10 cellular contexts compared by ENCODE assay signal in the genomic region with DNA sequence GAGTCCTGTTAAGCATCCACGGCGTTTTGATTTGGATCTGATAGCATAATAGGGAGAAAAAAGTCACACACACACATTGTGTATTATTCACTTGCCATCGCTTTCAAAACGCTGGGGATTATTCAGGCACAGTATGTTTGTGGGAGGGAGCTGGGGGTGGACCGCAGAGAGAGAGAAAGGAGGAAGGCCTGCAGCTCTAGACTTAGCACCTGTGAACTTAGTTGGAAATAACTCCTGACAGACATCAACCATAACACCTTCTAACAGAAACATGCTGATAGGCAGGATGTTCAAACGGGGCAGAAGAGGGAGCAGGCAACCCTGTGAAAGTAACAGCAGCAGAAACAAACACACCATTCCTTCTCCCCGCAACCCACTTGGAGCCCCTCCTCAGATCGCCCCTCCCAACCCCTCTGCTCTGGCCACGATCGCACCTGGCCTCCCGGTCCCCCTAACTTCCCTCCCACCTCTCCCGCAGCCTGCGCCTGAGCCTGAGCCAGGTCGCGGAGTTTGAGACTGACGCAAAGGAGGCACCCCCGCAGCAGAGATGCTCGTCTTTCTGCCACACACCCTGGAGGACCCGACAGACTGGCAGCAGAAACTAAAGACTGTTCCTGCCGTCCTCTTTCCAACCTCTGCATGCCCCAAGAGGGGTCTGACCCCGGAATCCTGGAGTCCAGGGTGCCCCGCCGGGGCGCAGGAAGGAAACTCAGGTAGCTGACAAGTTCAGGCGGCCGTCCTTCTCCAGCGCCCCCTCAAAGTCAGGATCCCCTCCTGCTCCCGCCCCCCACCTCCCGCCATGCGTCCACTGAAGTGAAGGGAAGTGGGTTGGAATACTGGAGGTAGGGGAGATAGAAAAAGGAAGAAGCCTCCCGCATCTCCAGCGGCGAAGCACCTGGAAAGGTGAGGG. TPM values are rescaled to one million over a fixed set of nuclear protein-coding genes. Genes with fewer than 3 reads are reported as not detected.
DNase-seq lines count a peak whose midpoint lies in the region; ATAC-seq and TF ChIP-seq lines count a peak whose summit lies in the region.
"Had no signal": no experiment of that assay in that cellular context is flagged by ENCODE, and none has a peak within 500 bp of the region (broad histone marks: within the 10 kb centered on the region; RNA-seq: fewer than 3 reads in every experiment).

No MANE protein-coding gene starts in this region.

- peaks cover 0 to 10% (median 0%) of the 10 kb centered on the region in 4 donors for H3K4me1 ChIP-seq in Peyer's patch
- H3K4me1 ChIP-seq in hepatocyte (ENCODE audit: insufficient read depth): no peaks in the 10 kb centered on the region
- no peaks in the 10 kb centered on the region for H3K4me1 ChIP-seq in psoas muscle

- intact Hi-C loops in psoas muscle (cut with DNase I): no loop called here

- no peak for ATAC-seq in psoas muscle
- no peak for ATAC-seq in GM21360 (IDR thresholded peaks at IDR 0.05; ENCODE audit: unreplicated experiment)

- TF ChIP-seq CTCF in GM06990 (IDR thresholded peaks at IDR 0.05; ENCODE audit: insufficient read depth, low read length, poor library complexity, severe bottlenecking): no peak
- no peak for TF ChIP-seq CTCF in Peyer's patch (IDR thresholded peaks at IDR 0.05)
- no peak for TF ChIP-seq CTCF in hepatocyte (IDR thresholded peaks at IDR 0.05; ENCODE audit: poor library complexity)
- TF ChIP-seq CTCF in psoas muscle (IDR thresholded peaks at IDR 0.05): no peak

- no peaks in the 10 kb centered on the region for H3K36me3 ChIP-seq in GM06990 (ENCODE audit: control insufficient read depth, insufficient read depth, low read length)
- no peaks in the 10 kb centered on the region for H3K36me3 ChIP-seq in Peyer's patch
- no peaks in the 10 kb centered on the region for H3K36me3 ChIP-seq in hepatocyte (replicated peaks; ENCODE audit: insufficient read depth, low read depth)
- no peaks in the 10 kb centered on the region for H3K36me3 ChIP-seq in psoas muscle (ENCODE audit: insufficient read depth in 1 of 2, low read depth in 1 of 2)

- H3K9me3 ChIP-seq in Peyer's patch (no peaks in the 10 kb centered on the region), hepatocyte (ENCODE audit: low read depth) (no peaks in the 10 kb centered on the region), psoas muscle (no peaks in the 10 kb centered on the region)

- H3K27ac ChIP-seq in Peyer's patch (no peak overlapping the region), hepatocyte (no peak overlapping the region), psoas muscle (no peak overlapping the region)

- H3K4me2 ChIP-seq in hepatocyte: peak overlapping the region; percentile 94

- DNase-seq in GM06990 (ENCODE audit: extremely low read depth, insufficient read length) (peak; percentile 1), Peyer's patch (no peak), hepatocyte (ENCODE audit: low spot score) (peak; percentile 9), psoas muscle (peak in 1 of 2 donors; percentile 43), SHP77 (lab: John Stamatoyannopoulos, UW) (no peak)
- no peak for DNase-seq in stimulated activated naive CD4-positive, alpha-beta T cell treated with Interleukin-2 at 50 U/mL for 16 hours (lab: John Stamatoyannopoulos, UW)
- DNase-seq in stimulated activated CD4-positive, alpha-beta T cell treated with anti-CD3 and anti-CD28 coated beads, Interleukin-1b, Interleukin-23, amount 100 ng/mL, for 48 hours: no peak
- DNase-seq: effector CD8-positive, alpha-beta T cell; naive B cell had no signal

- H3K4me3 ChIP-seq in GM06990 (replicated peaks; ENCODE audit: low read depth, low read length): no peak overlapping the region
- H3K4me3 ChIP-seq in Peyer's patch: peak overlapping the region in 3 of 4 donors; percentile 24 to 42 (median 42)
- H3K4me3 ChIP-seq in hepatocyte: peak overlapping the region; percentile 53
- peak overlapping the region; percentile 62 for H3K4me3 ChIP-seq in psoas muscle

- WGBS in hepatocyte (ENCODE audit: low lambda C conversion rate, missing lambda C conversion rate): 8% methylated on average over 24 of the region's 33 CpGs
- WGBS in psoas muscle, 3 donors: 8 to 10% (median 9%) methylated on average over 30 to 33 of the region's 33 CpGs

- H4K20me1 ChIP-seq in hepatocyte (ENCODE audit: insufficient read depth, poor library complexity, severe bottlenecking): no peaks in the 10 kb centered on the region

- no peak for TF ChIP-seq POLR2A in Peyer's patch (IDR thresholded peaks at IDR 0.05)

- no peaks in the 10 kb centered on the region for H3K9me2 ChIP-seq in hepatocyte (replicated peaks; ENCODE audit: insufficient read depth)

- H3K79me2 ChIP-seq in hepatocyte: no peaks in the 10 kb centered on the region

- H3K27me3 ChIP-seq in GM06990 (replicated peaks; ENCODE audit: control insufficient read depth, insufficient read depth, low read length): no peaks in the 10 kb centered on the region
- H3K27me3 ChIP-seq in Peyer's patch: peaks cover 0 to 10% of the 10 kb centered on the region in 2 donors
- peaks cover 19% of the 10 kb centered on the region for H3K27me3 ChIP-seq in hepatocyte
- H3K27me3 ChIP-seq in psoas muscle (ENCODE audit: insufficient read depth in 3 of 3, low read length in 2 of 3): peaks cover 0 to 11% (median 6%) of the 10 kb centered on the region in 3 donors

- peak overlapping the region; percentile 39 for H2AFZ ChIP-seq in hepatocyte

RNA-seq across cellular contexts. Expression of a gene that starts 0.7 kb away (rescaled TPM):
- total RNA-seq in Peyer's patch (under 1 TPM in 2 of 4 donors, not detected in 2; 0.27 to 0.95 TPM), hepatocyte (30.6 and 32.7 TPM in 2 replicates), psoas muscle (under 1 TPM in 3 of 4 donors, not detected in 1; 0.07 to 0.11 (median 0.08) TPM)
- polyA plus RNA-seq in hepatocyte (9.8 and 11.0 TPM in 2 replicates), psoas muscle (under 1 TPM in 2 of 3 donors, not detected in 1; under 0.01 to 0.03 TPM)

Comparison
In these comparisons a context has a peak if more than half of its experiments do, and no peak if none do; other contexts are left out.
1. DNase-seq: peak in GM06990 (single experiment) and hepatocyte (single experiment); none in Peyer's patch (0 of 3), stimulated activated naive CD4-positive, alpha-beta T cell treated with Interleukin-2 at 50 U/mL for 16 hours (single experiment), SHP77 (0 of 2) and stimulated activated CD4-positive, alpha-beta T cell treated with anti-CD3 and anti-CD28 coated beads, Interleukin-1b, Interleukin-23, amount 100 ng/mL, for 48 hours (single experiment).
2. RNA of a gene that starts 0.7 kb away (total RNA-seq): 30.6 to 32.7 TPM in hepatocyte; 0.27 to 0.95 TPM in Peyer's patch and 0.07 to 0.11 TPM in psoas muscle; every median in the first group is over 10 times any median in the second.